ENCODE assay signal across 17 cellular contexts in the genomic region with DNA sequence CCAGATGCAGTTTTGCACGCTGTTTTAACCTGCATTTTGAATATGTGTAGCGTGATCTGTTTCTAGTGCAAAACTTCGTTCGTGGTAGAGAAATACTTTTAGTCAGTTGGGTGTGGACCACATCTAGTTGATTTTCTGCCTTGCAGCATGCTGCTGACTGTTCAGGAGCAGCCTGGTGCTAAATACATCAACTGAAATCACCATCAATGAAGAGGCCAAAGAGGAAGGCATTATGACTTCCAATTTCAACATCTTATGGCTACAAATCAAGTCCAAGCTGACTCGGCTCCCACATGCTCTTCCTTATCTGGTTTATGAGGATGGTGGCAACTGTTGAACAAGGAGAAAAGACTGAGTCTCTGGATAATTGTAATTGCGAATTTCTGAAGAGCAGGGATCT.
A peak's percentile ranks its signal among the peaks of the same experiment; 100 is the strongest.
DNase-seq lines count a peak whose midpoint lies in the region; ATAC-seq, FAIRE-seq and TF ChIP-seq lines count a peak whose summit lies in the region.
"Had no signal": no experiment of that assay in that cellular context is flagged by ENCODE, and none has a peak within 500 bp of the region (broad histone marks: within the 10 kb centered on the region; RNA-seq: fewer than 3 reads in every experiment).

No MANE protein-coding gene starts in this region.

- no peak for FAIRE-seq in kidney (lab: Jason Lieb, UNC)
- FAIRE-seq: H1, HepG2 had no signal

- H3K9me3 ChIP-seq in heart left ventricle (peaks cover 0 to 4% (median 0%) of the 10 kb centered on the region in 12 donors), kidney (ENCODE audit: control insufficient read depth in 1 of 2, low read length in 2 of 2) (no peaks in the 10 kb centered on the region)
- H3K9me3 ChIP-seq: BLaER1 had no signal

- H3K36me3 ChIP-seq in heart left ventricle: no peaks in the 10 kb centered on the region
- H3K36me3 ChIP-seq in kidney (ENCODE audit: control insufficient read depth in 1 of 2, insufficient read depth in 2 of 2, low read length in 2 of 2): no peaks in the 10 kb centered on the region
- H3K36me3 ChIP-seq: BLaER1 had no signal

- intact Hi-C loops in Right ventricle myocardium inferior (cut with DNase I): no loop called here
- intact Hi-C loops in heart left ventricle (cut with DNase I): no loop called here
- intact Hi-C loops in kidney (cut with DNase I): no loop called here

- H3K27ac ChIP-seq in heart left ventricle: no peak overlapping the region
- no peak overlapping the region for H3K27ac ChIP-seq in kidney (ENCODE audit: low read depth in 2 of 2, low read length in 2 of 2)
- H3K27ac ChIP-seq: BLaER1 had no signal

- ATAC-seq in Right ventricle myocardium inferior: peak; percentile 67
- no peak for ATAC-seq in heart left ventricle
- no peak for ATAC-seq in omental fat pad (ENCODE audit: low FRiP score)
- ATAC-seq: HepG2 had no signal

- H3K4me3 ChIP-seq in heart left ventricle (no peak overlapping the region), fibroblast of mammary gland (ENCODE audit: control insufficient read depth, low read depth, low read length) (no peak overlapping the region), fibroblast of villous mesenchyme (ENCODE audit: low read depth, low read length) (no peak overlapping the region), kidney (ENCODE audit: low read length in 2 of 2) (no peak overlapping the region)
- H3K4me3 ChIP-seq: BLaER1 had no signal

- no peaks in the 10 kb centered on the region for H3K27me3 ChIP-seq in heart left ventricle
- H3K27me3 ChIP-seq: BLaER1 had no signal

- TF ChIP-seq CTCF in heart left ventricle (IDR thresholded peaks at IDR 0.05) (no peak), fibroblast of mammary gland (conservative IDR thresholded peaks at IDR 0.05; ENCODE audit: control insufficient read depth, insufficient read depth, low read depth, low read length) (no peak), fibroblast of villous mesenchyme (IDR thresholded peaks at IDR 0.05; ENCODE audit: insufficient read depth, low read depth, low read length) (no peak), kidney (IDR thresholded peaks at IDR 0.05; ENCODE audit: borderline replicate concordance, extremely low read depth, insufficient read depth) (no peak), omental fat pad (IDR thresholded peaks at IDR 0.05) (no peak)

- 88 to 93% (median 90%) methylated on average over 6 of the region's 6 CpGs for WGBS in heart left ventricle, 4 donors

- no peak for TF ChIP-seq POLR2A in heart left ventricle (IDR thresholded peaks at IDR 0.05)

- no peaks in the 10 kb centered on the region for H3K4me1 ChIP-seq in heart left ventricle
- no peaks in the 10 kb centered on the region for H3K4me1 ChIP-seq in kidney (ENCODE audit: control insufficient read depth in 1 of 2, insufficient read depth in 1 of 2, low read depth in 1 of 2, low read length in 2 of 2)
- H3K4me1 ChIP-seq: BLaER1 had no signal

- DNase-seq in Right ventricle myocardium inferior (ENCODE audit: missing footprints) (no peak), heart left ventricle (no peak), amniotic epithelial cell (ENCODE audit: low read depth) (peak; percentile 14), fibroblast of mammary gland (ENCODE audit: low read depth) (peak; percentile 46), fibroblast of villous mesenchyme (ENCODE audit: low read depth) (peak; percentile 20), T1000 (lab: John Stamatoyannopoulos, UW) (no peak), kidney (no peak), omental fat pad (ENCODE audit: low spot score) (no peak)
- DNase-seq: 8988T; Calu3; CD4-positive, alpha-beta memory T cell; DMS79 treated with DMSO at 0.1 percent for 48 hours; GF-D8; H9 had no signal

- H3K9ac ChIP-seq in kidney (ENCODE audit: low read length in 2 of 2): no peak overlapping the region
- H3K9ac ChIP-seq: BLaER1 had no signal

Comparison
In these comparisons a context has a peak if more than half of its experiments do, and no peak if none do; other contexts are left out.
1. DNase-seq: peak in amniotic epithelial cell (single experiment), fibroblast of mammary gland (single experiment) and fibroblast of villous mesenchyme (single experiment); none in Right ventricle myocardium inferior (single experiment), heart left ventricle (0 of 5), T1000 (single experiment), kidney (single experiment) and omental fat pad (single experiment).